In genomic region chr11:93570759-93571413, GRCh38 we compare ENCODE assay signal across 9 cellular contexts. TPM values are rescaled to one million over a fixed set of nuclear protein-coding genes. Genes with fewer than 3 reads are reported as not detected.
DNase-seq lines count a peak whose midpoint lies in the region; ATAC-seq, FAIRE-seq and TF ChIP-seq lines count a peak whose summit lies in the region.
"Had no signal": no experiment of that assay in that cellular context is flagged by ENCODE, and none has a peak within 500 bp of the region (broad histone marks: within the 10 kb centered on the region; RNA-seq: fewer than 3 reads in every experiment).

No MANE protein-coding gene starts in this region.

- H3K27ac Mint-ChIP-seq in GM23338, result no peak overlapping the region

- H3K27me3 ChIP-seq in GM23338 (ENCODE audit: insufficient read depth) (no peaks in the 10 kb centered on the region), PC-9 (ENCODE audit: insufficient read depth, low read depth) (no peaks in the 10 kb centered on the region)

- H3K4me3 ChIP-seq in GM23338, result no peak overlapping the region
- H3K4me3 ChIP-seq in PC-9, result no peak overlapping the region
- no peak overlapping the region for H3K4me3 ChIP-seq in fibroblast of villous mesenchyme (ENCODE audit: low read depth, low read length)
- H3K4me3 ChIP-seq: HAP-1 had no signal

- H3F3A ChIP-seq in GM23338 (replicated peaks; ENCODE audit: low read depth) (no peaks in the 10 kb centered on the region), PC-9 (ENCODE audit: insufficient read depth, low read depth) (no peaks in the 10 kb centered on the region)

- no peak for TF ChIP-seq POLR2A in GM12891 (IDR thresholded peaks at IDR 0.05; ENCODE audit: low read depth, low read length)

- no peaks in the 10 kb centered on the region for H3K27me3 Mint-ChIP-seq in GM23338 (ENCODE audit: insufficient read depth, low read depth, poor library complexity)

- CTCF ChIA-PET in PC-9 (lab: Charles Lee), result no interaction called here

- no peaks in the 10 kb centered on the region for H4K20me1 ChIP-seq in GM23338 (replicated peaks; ENCODE audit: insufficient read depth)
- H4K20me1 ChIP-seq in PC-9 (ENCODE audit: insufficient read depth), result no peaks in the 10 kb centered on the region

- FAIRE-seq in GM12891 (lab: Jason Lieb, UNC), result no peak

- DNase-seq in GM23338 (ENCODE audit: low spot score) (no peak), PC-9 (peak; percentile 4 to 62), fibroblast of villous mesenchyme (ENCODE audit: low read depth) (peak; percentile 73), putamen (ENCODE audit: low spot score) (peak; percentile 17), GM12891 (ENCODE audit: insufficient read length, low spot score) (no peak), NCI-H2107 (lab: John Stamatoyannopoulos, UW) (no peak)
- DNase-seq in NK-92 treated with Interleukin-12 subunit alpha and Interleukin-12 subunit beta, amount 100 ng/mL, for 24 hours (lab: John Stamatoyannopoulos, UW), result no peak

- intact Hi-C loops in PC-9 (cut with micrococcal nuclease; ENCODE audit: unreplicated experiment), result no loop called here

- POLR2A ChIA-PET in PC-9 (lab: Charles Lee; ENCODE audit: unreplicated experiment), result no interaction called here

- H3K9me3 Mint-ChIP-seq in GM23338, result no peaks in the 10 kb centered on the region

- H3K36me3 Mint-ChIP-seq in GM23338 (ENCODE audit: low read depth), result no peaks in the 10 kb centered on the region

- H3K79me2 ChIP-seq in GM23338 (replicated peaks; ENCODE audit: insufficient read depth) (no peaks in the 10 kb centered on the region), PC-9 (ENCODE audit: low read depth) (no peaks in the 10 kb centered on the region)

- H3K27ac ChIP-seq in GM23338 (ENCODE audit: low read depth), result no peak overlapping the region
- no peak overlapping the region for H3K27ac ChIP-seq in PC-9

- no peak overlapping the region for H3K4me2 ChIP-seq in GM23338
- peak overlapping the region; percentile 38 for H3K4me2 ChIP-seq in PC-9

- TF ChIP-seq CTCF in GM23338 (conservative IDR thresholded peaks at IDR 0.05; ENCODE audit: low read depth in 2 of 2) (no peak), PC-9 (conservative IDR thresholded peaks at IDR 0.05) (no peak), fibroblast of villous mesenchyme (IDR thresholded peaks at IDR 0.05; ENCODE audit: insufficient read depth, low read depth, low read length) (no peak)

- H2AFZ ChIP-seq in GM23338, result peak overlapping the region; percentile 40; the same call in 1 of the 2 replicates
- H2AFZ ChIP-seq in PC-9, result no peak overlapping the region

- no peak overlapping the region for H3K4me3 Mint-ChIP-seq in GM23338

- ATAC-seq in GM23338, result no peak
- no peak for ATAC-seq in HG02678 (IDR thresholded peaks at IDR 0.05; ENCODE audit: unreplicated experiment)

- no peaks in the 10 kb centered on the region for H3K36me3 ChIP-seq in GM23338 (ENCODE audit: insufficient read depth)
- H3K36me3 ChIP-seq in PC-9 (ENCODE audit: low read depth), result no peaks in the 10 kb centered on the region
- H3K36me3 ChIP-seq: HAP-1 had no signal

- no peaks in the 10 kb centered on the region for H3K9me3 ChIP-seq in PC-9 (ENCODE audit: insufficient read depth, low read depth)
- H3K9me3 ChIP-seq: HAP-1 had no signal

- no peaks in the 10 kb centered on the region for H3K9me2 ChIP-seq in GM23338 (ENCODE audit: insufficient read depth)
- no peaks in the 10 kb centered on the region for H3K9me2 ChIP-seq in PC-9 (ENCODE audit: insufficient read depth)

- BruUV-seq in PC-9 (replicated peaks; lab: Mats Ljungman, UMichigan), result no TSS peak

- no peaks in the 10 kb centered on the region for H3K4me1 ChIP-seq in GM23338 (ENCODE audit: insufficient read depth)
- H3K4me1 ChIP-seq in PC-9 (replicated peaks; ENCODE audit: insufficient read depth), result 0 out of 2 replicates have a peak, but pooled peaks cover 10% of the 10 kb centered on the region
- H3K4me1 ChIP-seq: HAP-1 had no signal

- peaks cover 7% of the 10 kb centered on the region; the same call in 2 of the 3 replicates for H3K4me1 Mint-ChIP-seq in GM23338

TF ChIP-seq in GM23338, 12 proteins besides CTCF, POLR2A, EP300 and RAD21:
- no peak for TF ChIP-seq ETS1 (IDR thresholded peaks at IDR 0.05)

TF ChIP-seq in GM12891, 5 proteins besides CTCF, POLR2A, EP300 and RAD21:
- TF ChIP-seq POU2F2 (IDR thresholded peaks at IDR 0.05; ENCODE audit: low read depth, low read length) (no peak), SPI1 (IDR thresholded peaks at IDR 0.05; ENCODE audit: low read depth, low read length) (no peak), TAF1 (IDR thresholded peaks at IDR 0.05; ENCODE audit: low read depth, low read length) (no peak), PAX5 (IDR thresholded peaks at IDR 0.05; ENCODE audit: insufficient read depth, low read length, severe bottlenecking) (no peak), POLR2AphosphoS5 (IDR thresholded peaks at IDR 0.05; ENCODE audit: low read depth, low read length) (no peak)

RNA-seq across cellular contexts. Expression of gene SMCO4, which starts 27.7 kb away (rescaled TPM):
- 21.9 and 49.0 TPM in 2 replicates for total RNA-seq in GM23338 (2014; rRNA removed; shearing (Covaris generic))
- polyA plus RNA-seq in GM23338 (2016; fragmentation: Nextera tagmentation; extraction: Ambion mirVana), result 42.2 and 47.6 TPM in 2 replicates
- total RNA-seq in PC-9 (2021) (19.6 and 23.0 TPM in 2 replicates), fibroblast of villous mesenchyme (8.4 and 9.1 TPM in 2 replicates)
- 38.2 TPM for polyA plus RNA-seq in GM12891 (2012; ENCODE audit: low read depth, missing spikeins)

Comparison
In these comparisons a context has a peak if more than half of its experiments do, and no peak if none do; other contexts are left out.
1. DNase-seq: peak in PC-9 (2 of 2), fibroblast of villous mesenchyme (single experiment) and putamen (single experiment); none in GM23338 (single experiment), NK-92 treated with Interleukin-12 subunit alpha and Interleukin-12 subunit beta, amount 100 ng/mL, for 24 hours (single experiment), GM12891 (single experiment) and NCI-H2107 (single experiment).